14 cellular contexts compared by ENCODE assay signal in the genomic region with DNA sequence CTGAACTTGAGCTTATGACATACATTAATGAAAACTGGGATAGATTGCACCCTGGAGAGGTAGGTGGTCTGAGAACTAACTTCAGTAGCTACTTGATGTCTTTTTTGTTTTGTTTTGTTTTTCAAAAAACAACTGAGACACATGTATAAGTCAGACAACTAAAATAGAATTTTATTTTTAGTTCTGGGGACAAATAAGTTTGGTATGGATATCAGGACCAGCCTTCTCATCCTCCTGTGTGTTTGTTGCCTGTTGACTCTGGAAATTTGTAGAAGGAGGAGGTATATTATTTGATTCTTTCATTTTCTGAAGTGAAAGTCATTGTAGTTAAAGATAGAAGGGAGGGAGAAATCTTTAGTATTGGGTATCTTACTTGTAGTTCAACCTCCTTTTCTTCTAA.
"Had no signal": no experiment of that assay in that cellular context is flagged by ENCODE, and none has a peak within 500 bp of the region (broad histone marks: within the 10 kb centered on the region; RNA-seq: fewer than 3 reads in every experiment).

No MANE protein-coding gene starts in this region.

- H3K27me3 Mint-ChIP-seq: type B pancreatic cell had no signal

- H3K27ac Mint-ChIP-seq: nephron, type B pancreatic cell had no signal

- H3K27me3 ChIP-seq: heart left ventricle, sigmoid colon had no signal

- H3K27ac ChIP-seq: coronary artery, heart left ventricle, sigmoid colon had no signal

- H3K4me3 ChIP-seq: coronary artery, heart left ventricle, sigmoid colon had no signal

- H3K4me1 ChIP-seq: heart left ventricle, sigmoid colon had no signal

- ATAC-seq: heart left ventricle, left lobe of liver had no signal

- H3K9me3 Mint-ChIP-seq: nephron, type B pancreatic cell had no signal

- DNase-seq: effector CD4-positive, alpha-beta T cell; foreskin melanocyte; heart left ventricle; hypothalamus; islet precursor cell; mammary epithelial cell; sigmoid colon; small intestine; stimulated activated CD4-positive, alpha-beta T cell treated with anti-CD3 and anti-CD28 coated beads, Interleukin-12 subunit alpha, Interleukin-12 subunit beta, amount 100 ng/mL, for 4 hours; stimulated activated naive CD4-positive, alpha-beta T cell treated with Interleukin-2 at 50 U/mL for 16 hours had no signal

- H3K9me3 ChIP-seq: heart left ventricle, sigmoid colon had no signal

- H3K4me3 Mint-ChIP-seq: nephron, type B pancreatic cell had no signal

- H3K4me1 Mint-ChIP-seq: nephron had no signal
